In genomic region chr3:192812736-192813383, GRCh38 we compare ENCODE assay signal across 8 cellular contexts.
DNase-seq lines count a peak whose midpoint lies in the region; ATAC-seq and TF ChIP-seq lines count a peak whose summit lies in the region.

No MANE protein-coding gene starts in this region.

- POLR2A ChIA-PET in Panc1 (lab: Charles Lee), result interaction anchor here (0.6 kb wide), 1 partner anchor 226 kb away, joined by 3 read pairs; no protein-coding TSS in a partner anchor

- H3K36me3 ChIP-seq in Panc1 (ENCODE audit: control insufficient read depth, insufficient read depth, low read length), result no peaks in the 10 kb centered on the region

- H3K27ac ChIP-seq in Panc1 (ENCODE audit: low read length), result no peak overlapping the region

- peak; percentile 63 for DNase-seq in Calu3
- DNase-seq in Jurkat, Clone E6-1 (ENCODE audit: low read depth, low spot score), result peak; percentile 47
- DNase-seq in Panc1 (ENCODE audit: low read depth, low spot score), result peak; percentile 50
- DNase-seq in fibroblast of peridontal ligament (ENCODE audit: extremely low read depth), result peak; percentile 89
- DNase-seq in pons (ENCODE audit: low spot score), result peak; percentile 91
- no peak for DNase-seq in foreskin melanocyte

- H3K27me3 Mint-ChIP-seq in Calu3 (ENCODE audit: unreplicated experiment), result no peaks in the 10 kb centered on the region

- H3K4me3 Mint-ChIP-seq in Calu3 (ENCODE audit: low read depth, unreplicated experiment), result no peak overlapping the region

- peaks cover 18% of the 10 kb centered on the region for H3K4me1 Mint-ChIP-seq in Calu3 (ENCODE audit: low read depth, unreplicated experiment)

- in situ Hi-C loops in Panc1 (cut with HindIII; ENCODE audit: low pct_unique_long_range_greater_than_20kb, low sequenced_read_pairs), result no loop called here

- CTCF ChIA-PET in Calu3 (lab: Charles Lee) (interaction anchor here (0.7 to 2.2 kb wide), 21 partner anchors 10 to 760 kb away, joined by 3 to 25 read pairs (median 4); partner anchors contain the start of gene MB21D2), Panc1 (lab: Charles Lee) (interaction anchor here (0.6 to 2.2 kb wide), 10 partner anchors 10 to 759 kb away, joined by 3 to 25 read pairs (median 4); no protein-coding TSS in a partner anchor)

- no peak overlapping the region for H3K27ac Mint-ChIP-seq in Calu3 (ENCODE audit: unreplicated experiment)

- peaks cover 3% of the 10 kb centered on the region; the same call in 1 of the 2 replicates for H3K4me1 ChIP-seq in Panc1 (ENCODE audit: control insufficient read depth, insufficient read depth, low read length)

- no peaks in the 10 kb centered on the region for H3K27me3 ChIP-seq in Panc1 (ENCODE audit: control insufficient read depth, insufficient read depth, low read length)

- no TSS peak for BruUV-seq in Calu3 (replicated peaks; lab: Mats Ljungman, UMichigan)
- BruUV-seq in Panc1 (replicated peaks; lab: Mats Ljungman, UMichigan), result no TSS peak

- intact Hi-C loops in Calu3 (cut with micrococcal nuclease; ENCODE audit: unreplicated experiment) (loop anchor here (1.0 kb wide), 2 partner anchors 316 to 648 kb away; no protein-coding TSS in a partner anchor), Panc1 (cut with micrococcal nuclease; ENCODE audit: unreplicated experiment) (loop anchor here (1.0 to 10.0 kb wide), 4 partner anchors 228 to 760 kb away; no protein-coding TSS in a partner anchor)

- ATAC-seq in Panc1 (peak; percentile 85), HG02884 (IDR thresholded peaks at IDR 0.05; ENCODE audit: unreplicated experiment) (no peak), GM19023 (IDR thresholded peaks at IDR 0.05; ENCODE audit: unreplicated experiment) (no peak)

- TF ChIP-seq CTCF in Calu3 (IDR thresholded peaks at IDR 0.05; ENCODE audit: unreplicated experiment) (peak; percentile 83), Panc1 (IDR thresholded peaks at IDR 0.05) (peak; percentile 78)

- no peaks in the 10 kb centered on the region for H3K9me3 Mint-ChIP-seq in Calu3 (ENCODE audit: low read depth, unreplicated experiment)

- no peak overlapping the region for H3K4me3 ChIP-seq in Jurkat, Clone E6-1 (ENCODE audit: low read length)
- H3K4me3 ChIP-seq in Panc1 (ENCODE audit: low read depth in 2 of 2, low read length in 2 of 2), result no peak overlapping the region

- no peaks in the 10 kb centered on the region for H3K36me3 Mint-ChIP-seq in Calu3 (ENCODE audit: insufficient read depth, unreplicated experiment)

- no peaks in the 10 kb centered on the region for H3K9me3 ChIP-seq in Panc1 (ENCODE audit: control insufficient read depth, insufficient read depth, low read depth, low read length)
